Comparison of ENCODE assay signal across 7 cellular contexts in genomic region chr1:155261401-155261887, GRCh38. TPM values are rescaled to one million over a fixed set of nuclear protein-coding genes. Genes with fewer than 3 reads are reported as not detected.
DNase-seq lines count a peak whose midpoint lies in the region; ATAC-seq and TF ChIP-seq lines count a peak whose summit lies in the region.

No MANE protein-coding gene starts in this region.

- H3K9me3 Mint-ChIP-seq in activated naive CD8-positive, alpha-beta T cell treated with anti-CD3 and anti-CD28 coated beads for 36 hours, result no peaks in the 10 kb centered on the region

- H3K27me3 ChIP-seq in layer of hippocampus (ENCODE audit: control insufficient read depth, insufficient read depth, low read length) (no peaks in the 10 kb centered on the region), thoracic aorta (replicated peaks; ENCODE audit: insufficient read depth) (no peaks in the 10 kb centered on the region)

- peak; percentile 28 for DNase-seq in activated naive CD8-positive, alpha-beta T cell treated with anti-CD3 and anti-CD28 coated beads for 36 hours
- no peak for DNase-seq in thoracic aorta (ENCODE audit: low spot score)
- no peak for DNase-seq in NCI-H1105 (lab: John Stamatoyannopoulos, UW)

- H3K4me1 Mint-ChIP-seq in activated naive CD8-positive, alpha-beta T cell treated with anti-CD3 and anti-CD28 coated beads for 36 hours, result peaks cover 23% of the 10 kb centered on the region

- ATAC-seq in HG03108 (IDR thresholded peaks at IDR 0.05; ENCODE audit: unreplicated experiment), result peak; percentile 8
- ATAC-seq in thoracic aorta (ENCODE audit: insufficient number of reproducible peaks, low FRiP score, low read depth), result no peak
- no peak for ATAC-seq in GM21423 (IDR thresholded peaks at IDR 0.05; ENCODE audit: unreplicated experiment)

- peaks cover 25% of the 10 kb centered on the region for H3K36me3 ChIP-seq in thoracic aorta

- H3K27me3 Mint-ChIP-seq in activated naive CD8-positive, alpha-beta T cell treated with anti-CD3 and anti-CD28 coated beads for 36 hours, result no peaks in the 10 kb centered on the region

- H3K27ac ChIP-seq in layer of hippocampus (ENCODE audit: low read depth, low read length) (peak overlapping the region; percentile 69), thoracic aorta (peak overlapping the region; percentile 82 to 87)

- TF ChIP-seq CTCF in GM12872 (IDR thresholded peaks at IDR 0.05; ENCODE audit: insufficient read depth, low read depth, low read length), result 0 out of 3 replicates have a peak, but pooled peaks have one; percentile 2
- TF ChIP-seq CTCF in thoracic aorta (IDR thresholded peaks at IDR 0.05), result no peak

- H3K36me3 Mint-ChIP-seq in activated naive CD8-positive, alpha-beta T cell treated with anti-CD3 and anti-CD28 coated beads for 36 hours, result peaks cover 46% of the 10 kb centered on the region

- H3K4me1 ChIP-seq in thoracic aorta (ENCODE audit: control insufficient read depth in 1 of 2, low read depth in 2 of 2), result peaks cover 7 to 25% of the 10 kb centered on the region in 2 donors

- H3K4me3 Mint-ChIP-seq in activated naive CD8-positive, alpha-beta T cell treated with anti-CD3 and anti-CD28 coated beads for 36 hours, result peak overlapping the region; percentile 90

- H3K9me3 ChIP-seq in thoracic aorta, result no peaks in the 10 kb centered on the region

- peak overlapping the region; percentile 90 for H3K27ac Mint-ChIP-seq in activated naive CD8-positive, alpha-beta T cell treated with anti-CD3 and anti-CD28 coated beads for 36 hours

- H3K4me3 ChIP-seq in thoracic aorta, result peak overlapping the region; percentile 93

RNA-seq across cellular contexts. Expression of gene SCAMP3, which starts 0.7 kb away (rescaled TPM):
- 100 to 1,000 TPM; 108 to 117 TPM for total RNA-seq in activated naive CD8-positive, alpha-beta T cell treated with anti-CD3 and anti-CD28 coated beads for 36 hours
- 10 to 100 TPM; 32.5 to 50.2 TPM for total RNA-seq in thoracic aorta

RNA-seq across cellular contexts. Expression of gene ENTREP3, which starts 6.2 kb away (rescaled TPM):
- total RNA-seq in activated naive CD8-positive, alpha-beta T cell treated with anti-CD3 and anti-CD28 coated beads for 36 hours, result 10 to 100 TPM; 46.6 to 49.7 TPM
- 10 to 100 TPM; 14.7 to 16.1 TPM for total RNA-seq in thoracic aorta

RNA-seq across cellular contexts. Expression of gene CLK2, which starts 11.9 kb away (rescaled TPM):
- total RNA-seq in activated naive CD8-positive, alpha-beta T cell treated with anti-CD3 and anti-CD28 coated beads for 36 hours, result 10 to 100 TPM; 61.4 to 65.9 TPM
- total RNA-seq in thoracic aorta, result 10 to 100 TPM; 26.9 to 50.7 TPM

RNA-seq across cellular contexts. Expression of gene HCN3, which starts 15.8 kb away (rescaled TPM):
- 1 to 10 TPM; 1.5 to 1.6 TPM for total RNA-seq in activated naive CD8-positive, alpha-beta T cell treated with anti-CD3 and anti-CD28 coated beads for 36 hours
- 1 to 10 TPM in 1 of 2 donors, under 1 TPM in 1; 0.92 to 1.9 TPM for total RNA-seq in thoracic aorta

RNA-seq across cellular contexts. Expression of gene PKLR, which starts 39.8 kb away (rescaled TPM):
- total RNA-seq in activated naive CD8-positive, alpha-beta T cell treated with anti-CD3 and anti-CD28 coated beads for 36 hours, result not detected
- total RNA-seq in thoracic aorta, result not detected
